Comparison of ENCODE assay signal across 26 cellular contexts in the genomic region with DNA sequence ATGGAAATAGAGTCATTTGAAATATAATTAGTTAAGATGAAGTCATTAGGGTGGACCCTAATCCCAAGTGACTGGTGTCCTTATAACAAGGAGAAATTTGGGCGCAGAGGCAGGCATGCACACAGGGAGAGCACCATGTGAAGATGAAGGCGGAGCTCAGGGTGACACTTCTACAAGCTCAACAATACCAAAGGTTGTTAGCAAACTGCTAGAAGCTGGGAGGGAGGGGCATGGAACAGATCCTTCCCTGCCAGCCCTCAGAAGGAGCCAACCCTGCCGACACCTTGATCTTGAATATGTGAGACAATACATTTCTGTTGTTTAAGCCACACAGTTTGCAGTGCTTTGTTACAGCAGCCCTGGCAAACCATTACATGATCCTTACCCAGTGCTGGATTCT.
"Had no signal": no experiment of that assay in that cellular context is flagged by ENCODE, and none has a peak within 500 bp of the region (broad histone marks: within the 10 kb centered on the region; RNA-seq: fewer than 3 reads in every experiment).

No MANE protein-coding gene starts in this region.

- H3K27me3 Mint-ChIP-seq: dendritic cell treated with granulocyte-macrophage colony-stimulating factor and Interleukin-4, amounts not matched to agents 40 ng/mL and 50 ng/mL, for 4 days; memory B cell; stimulated activated memory B cell treated with anti-CD40 and anti-IgM and Interleukin-4, amounts not matched to agents 10 μg/mL and 1 μg/mL and 100 μg/mL, for 72 hours; type B pancreatic cell had no signal

- DNase-seq: colonic mucosa; effector memory CD4-positive, alpha-beta T cell; esophagus squamous epithelium; foreskin melanocyte; hypothalamus; immature natural killer cell; islet precursor cell; kidney glomerular epithelial cell; naive B cell; spleen; stimulated activated CD4-positive, alpha-beta T cell treated with anti-CD3 and anti-CD28 coated beads, Interleukin-4, amount 100 ng/mL, for 4 hours; stimulated activated naive CD8-positive, alpha-beta T cell treated with anti-CD3 and anti-CD28 coated beads, Interleukin-15, Interleukin-2, amounts not matched to agents 100 U/mL and 50 U/mL, for 24 hours; substantia nigra; testis; tibial artery had no signal

- H2AFZ ChIP-seq: parathyroid adenoma had no signal

- H3K27me3 ChIP-seq: colonic mucosa, esophagus squamous epithelium, spleen, testis, tibial artery had no signal

- H3K27ac ChIP-seq: colonic mucosa, neutrophil, parathyroid adenoma, testis, tibial artery had no signal

- H3K4me1 ChIP-seq: colonic mucosa, parathyroid adenoma had no signal

- H3K9me3 ChIP-seq: colonic mucosa, esophagus squamous epithelium, neutrophil, testis, tibial artery had no signal

- H3K4me1 Mint-ChIP-seq: immature natural killer cell had no signal

- H3K36me3 Mint-ChIP-seq: immature natural killer cell; memory B cell; naive B cell; natural killer cell treated with Interleukin-12 subunit alpha and Interleukin-12 subunit beta and Interleukin-15 and Interleukin-18, amount 100 ng/mL, for 72 hours; stimulated activated memory B cell treated with anti-CD40 and anti-IgM and Interleukin-4, amounts not matched to agents 10 μg/mL and 1 μg/mL and 100 μg/mL, for 72 hours; type B pancreatic cell had no signal

- ATAC-seq: sciatic nerve; stimulated activated memory B cell treated with anti-CD40 and anti-IgM and Interleukin-4, amounts not matched to agents 10 μg/mL and 1 μg/mL and 100 μg/mL, for 72 hours; stimulated activated naive CD8-positive, alpha-beta T cell treated with anti-CD3 and anti-CD28 coated beads, Interleukin-15, Interleukin-2, amounts not matched to agents 100 U/mL and 50 U/mL, for 24 hours had no signal

- H3K9me3 Mint-ChIP-seq: dendritic cell treated with granulocyte-macrophage colony-stimulating factor and Interleukin-4, amounts not matched to agents 40 ng/mL and 50 ng/mL, for 4 days; memory B cell; naive B cell; natural killer cell treated with Interleukin-12 subunit alpha and Interleukin-12 subunit beta and Interleukin-15 and Interleukin-18, amount 100 ng/mL, for 72 hours; neural crest cell; stimulated activated memory B cell treated with anti-CD40 and anti-IgM and Interleukin-4, amounts not matched to agents 10 μg/mL and 1 μg/mL and 100 μg/mL, for 72 hours; type B pancreatic cell had no signal

- H3K9ac ChIP-seq: parathyroid adenoma had no signal

- H3K4me3 Mint-ChIP-seq: dendritic cell treated with granulocyte-macrophage colony-stimulating factor and Interleukin-4, amounts not matched to agents 40 ng/mL and 50 ng/mL, for 4 days; immature natural killer cell; memory B cell; naive B cell; natural killer cell treated with Interleukin-12 subunit alpha and Interleukin-12 subunit beta and Interleukin-15 and Interleukin-18, amount 100 ng/mL, for 72 hours; neural crest cell; stimulated activated memory B cell treated with anti-CD40 and anti-IgM and Interleukin-4, amounts not matched to agents 10 μg/mL and 1 μg/mL and 100 μg/mL, for 72 hours; type B pancreatic cell had no signal

- H3K27ac Mint-ChIP-seq: dendritic cell treated with granulocyte-macrophage colony-stimulating factor and Interleukin-4, amounts not matched to agents 40 ng/mL and 50 ng/mL, for 4 days; immature natural killer cell; memory B cell; natural killer cell treated with Interleukin-12 subunit alpha and Interleukin-12 subunit beta and Interleukin-15 and Interleukin-18, amount 100 ng/mL, for 72 hours; progenitor cell of endocrine pancreas; stimulated activated memory B cell treated with anti-CD40 and anti-IgM and Interleukin-4, amounts not matched to agents 10 μg/mL and 1 μg/mL and 100 μg/mL, for 72 hours; type B pancreatic cell had no signal

- H3K4me3 ChIP-seq: colonic mucosa, esophagus squamous epithelium, lung, spleen, testis, tibial artery had no signal

- H3K36me3 ChIP-seq: colonic mucosa, esophagus squamous epithelium, neutrophil, spleen, tibial artery had no signal
